In genomic region chr12:55068416-55069010, GRCh38 we compare ENCODE assay signal across 8 cellular contexts. TPM values are rescaled to one million over a fixed set of nuclear protein-coding genes. Genes with fewer than 3 reads are reported as not detected.
DNase-seq lines count a peak whose midpoint lies in the region; ATAC-seq and TF ChIP-seq lines count a peak whose summit lies in the region.
"Had no signal": no experiment of that assay in that cellular context is flagged by ENCODE, and none has a peak within 500 bp of the region (broad histone marks: within the 10 kb centered on the region; RNA-seq: fewer than 3 reads in every experiment).

No MANE protein-coding gene starts in this region.

- DNase-seq in G401 (ENCODE audit: low spot score): peak; percentile 40
- peak; percentile 80 for DNase-seq in Karpas-422
- DNase-seq in OCI-LY7 (ENCODE audit: low spot score): peak; percentile 71
- DNase-seq in breast epithelium (ENCODE audit: low spot score in 2 of 2): no peak
- DNase-seq in kidney tubule cell (ENCODE audit: low spot score): peak; percentile 57
- DNase-seq in thyroid gland: peak; percentile 3 to 10

- H3K27ac ChIP-seq in Karpas-422 (ENCODE audit: low read length) (no peak overlapping the region), OCI-LY7 (ENCODE audit: low read depth, low read length, poor library complexity, severe bottlenecking) (no peak overlapping the region), breast epithelium (no peak overlapping the region), thyroid gland (no peak overlapping the region)

- TF ChIP-seq CTCF in OCI-LY7 (conservative IDR thresholded peaks at IDR 0.05; ENCODE audit: low read length) (peak; percentile 82), breast epithelium (IDR thresholded peaks at IDR 0.05) (peak; percentile 19 to 56 (median 37)), thyroid gland (IDR thresholded peaks at IDR 0.05) (peak in 5 of 6 experiments; percentile 40 to 77 (median 42))

- TF ChIP-seq POLR2A in breast epithelium (IDR thresholded peaks at IDR 0.05) (no peak), thyroid gland (IDR thresholded peaks at IDR 0.05) (no peak)

- peak; percentile 62 for ATAC-seq in GM21390 (IDR thresholded peaks at IDR 0.05; ENCODE audit: unreplicated experiment)

- H3K4me3 ChIP-seq in Karpas-422 (ENCODE audit: low read length) (no peak overlapping the region), OCI-LY7 (ENCODE audit: low read depth, low read length, poor library complexity, severe bottlenecking) (no peak overlapping the region), breast epithelium (no peak overlapping the region), thyroid gland (replicated peaks in 1 of 3) (no peak overlapping the region)

- H3K9me3 ChIP-seq in Karpas-422 (ENCODE audit: low read length) (no peaks in the 10 kb centered on the region), OCI-LY7 (ENCODE audit: low read length) (no peaks in the 10 kb centered on the region), breast epithelium (no peaks in the 10 kb centered on the region), thyroid gland (no peaks in the 10 kb centered on the region)

- in situ Hi-C loops in G401 (cut with HindIII; ENCODE audit: low sequenced_read_pairs): no loop called here

- no TSS peak for BruUV-seq in OCI-LY7 (replicated peaks; lab: Mats Ljungman, UMichigan)

- H2AFZ ChIP-seq in Karpas-422 (ENCODE audit: low read length) (no peak overlapping the region), OCI-LY7 (ENCODE audit: low read length) (no peak overlapping the region; the same call in 1 of the 2 replicates)

- WGBS in thyroid gland, 2 donors: 51% methylated on average over 8 of the region's 8 CpGs

- intact Hi-C loops in OCI-LY7 (cut with micrococcal nuclease; ENCODE audit: unreplicated experiment): loop anchor here (1.0 kb wide), 1 partner anchor 75 kb away; no protein-coding TSS in a partner anchor
- intact Hi-C loops in breast epithelium (cut with DNase I; ENCODE audit: low total_unique reads): no loop called here
- intact Hi-C loops in thyroid gland (cut with DNase I): no loop called here

- no peaks in the 10 kb centered on the region for H3K4me1 ChIP-seq in Karpas-422 (ENCODE audit: low read length)
- H3K4me1 ChIP-seq in OCI-LY7 (ENCODE audit: insufficient read depth, low read length, poor library complexity, severe bottlenecking): peaks cover 7% of the 10 kb centered on the region
- no peaks in the 10 kb centered on the region for H3K4me1 ChIP-seq in breast epithelium
- H3K4me1 ChIP-seq in thyroid gland: no peaks in the 10 kb centered on the region

- no peak overlapping the region for H3K4me2 ChIP-seq in Karpas-422 (ENCODE audit: low read depth, low read length, poor library complexity, severe bottlenecking)
- H3K4me2 ChIP-seq in OCI-LY7 (ENCODE audit: low read length): no peak overlapping the region

- POLR2A ChIA-PET in OCI-LY7 (lab: Charles Lee): no interaction called here

- H3K36me3 ChIP-seq in Karpas-422 (ENCODE audit: insufficient read depth, low read length) (no peaks in the 10 kb centered on the region), OCI-LY7 (ENCODE audit: insufficient read depth, low read length) (no peaks in the 10 kb centered on the region), breast epithelium (no peaks in the 10 kb centered on the region), thyroid gland (no peaks in the 10 kb centered on the region)

- H3K79me2 ChIP-seq in Karpas-422 (ENCODE audit: low read length) (no peaks in the 10 kb centered on the region), OCI-LY7 (ENCODE audit: insufficient read depth, low read depth, low read length) (no peaks in the 10 kb centered on the region)

- H3K27me3 ChIP-seq in Karpas-422 (ENCODE audit: low read length) (no peaks in the 10 kb centered on the region), breast epithelium (no peaks in the 10 kb centered on the region), thyroid gland (no peaks in the 10 kb centered on the region)

- H3K9ac ChIP-seq in Karpas-422 (ENCODE audit: low read length): no peak overlapping the region

- CTCF ChIA-PET in OCI-LY7 (lab: Charles Lee; ENCODE audit: unreplicated experiment): interaction anchor here (1.6 kb wide), 1 partner anchor 76 kb away, joined by 11 read pairs; no protein-coding TSS in a partner anchor

- H4K20me1 ChIP-seq in Karpas-422 (ENCODE audit: insufficient read depth, low read depth, low read length) (no peaks in the 10 kb centered on the region), OCI-LY7 (ENCODE audit: insufficient read depth, low read length) (no peaks in the 10 kb centered on the region)

- H3K9me2 ChIP-seq in Karpas-422 (replicated peaks; ENCODE audit: insufficient read depth, low read length): no peaks in the 10 kb centered on the region
- no peaks in the 10 kb centered on the region for H3K9me2 ChIP-seq in OCI-LY7 (ENCODE audit: insufficient read depth, low read length)

RNA-seq across cellular contexts. Expression of gene NEUROD4, which starts 48.7 kb away (rescaled TPM):
- not detected in 2 replicates for total RNA-seq in G401 (2014; rRNA removed; shearing (Covaris generic))
- total RNA-seq in Karpas-422 (2014; rRNA removed; shearing (Covaris generic); ENCODE audit: low replicate concordance): not detected in 2 replicates
- not detected in 2 replicates for total RNA-seq in OCI-LY7 (2014; rRNA removed; shearing (Covaris generic))
- total RNA-seq in OCI-LY7 (2022): not detected in 2 replicates
- not detected for total RNA-seq in breast epithelium
- total RNA-seq in thyroid gland: not detected
- total RNA-seq: subcutaneous adipose tissue had no signal

RNA-seq across cellular contexts. Expression of gene OR9K2, which starts 57.7 kb away (rescaled TPM):
- not detected in 2 replicates for total RNA-seq in G401 (2014; rRNA removed; shearing (Covaris generic))
- total RNA-seq in Karpas-422 (2014; rRNA removed; shearing (Covaris generic); ENCODE audit: low replicate concordance): not detected in 2 replicates
- total RNA-seq in OCI-LY7 (2014; rRNA removed; shearing (Covaris generic)): not detected in 2 replicates
- not detected in 2 replicates for total RNA-seq in OCI-LY7 (2022)
- not detected for total RNA-seq in breast epithelium
- total RNA-seq in thyroid gland: not detected
- total RNA-seq: subcutaneous adipose tissue had no signal

Comparison
In these comparisons a context has a peak if more than half of its experiments do, and no peak if none do; other contexts are left out.
1. DNase-seq: peak in G401 (single experiment), Karpas-422 (single experiment), OCI-LY7 (single experiment), kidney tubule cell (single experiment) and thyroid gland (2 of 2); none in breast epithelium (0 of 2).
2. Peak in every context shown above with its lines, with median percentiles within 50 percentile points of each other: CTCF ChIP-seq.